In the genomic region with DNA sequence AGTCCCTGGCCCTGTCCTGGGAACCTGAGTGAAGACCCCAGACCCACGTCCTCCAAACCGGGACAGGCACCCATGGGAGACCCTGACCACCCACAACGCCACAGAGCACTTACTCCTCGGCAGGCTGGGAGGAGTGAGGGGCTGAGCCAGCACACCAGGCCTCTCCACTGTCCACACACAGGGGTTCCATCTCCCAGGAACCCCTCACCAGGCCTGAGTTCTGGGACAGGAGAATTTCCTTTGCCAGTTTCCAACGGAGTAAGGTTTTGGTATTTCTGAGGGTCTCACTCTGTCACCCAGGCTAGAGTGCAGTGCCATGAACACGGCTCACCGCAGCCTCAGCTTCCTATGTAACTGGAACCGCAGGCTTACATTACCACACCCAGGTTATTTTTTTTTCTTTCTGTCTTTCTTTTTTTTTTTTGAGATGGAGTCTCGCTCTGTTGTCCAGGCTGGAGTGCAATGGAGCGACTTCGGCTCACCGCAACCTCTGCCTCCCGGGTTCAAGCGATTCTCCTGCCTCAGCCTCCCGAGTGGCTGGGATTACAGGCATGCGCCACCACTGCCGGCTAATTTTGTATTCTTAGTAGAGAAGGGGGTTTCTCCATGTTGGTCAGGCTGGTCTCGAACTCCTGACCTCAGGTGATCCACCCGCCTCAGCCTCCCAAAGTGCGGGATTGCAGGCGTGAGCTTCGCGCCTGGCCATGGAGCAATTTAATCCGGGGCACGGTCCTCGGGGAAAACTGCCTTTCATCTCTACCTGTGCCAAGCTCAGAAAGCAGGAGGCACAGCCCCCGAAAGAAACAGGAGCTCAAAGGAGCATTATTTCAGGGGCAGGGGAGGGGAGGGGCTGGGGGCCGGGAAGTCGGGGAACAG, we compare ENCODE assay signal across 8 cellular contexts. TPM values are rescaled to one million over a fixed set of nuclear protein-coding genes. Genes with fewer than 3 reads are reported as not detected.
DNase-seq lines count a peak whose midpoint lies in the region; ATAC-seq and TF ChIP-seq lines count a peak whose summit lies in the region.

No MANE protein-coding gene starts in this region.

- no peaks in the 10 kb centered on the region for H3K9me3 ChIP-seq in HCT116 (ENCODE audit: control insufficient read depth in 1 of 2, insufficient read depth in 1 of 2, low read depth in 1 of 2, low read length in 2 of 2)
- H3K9me3 ChIP-seq in skeletal muscle satellite cell (replicated peaks; ENCODE audit: low read length), result no peaks in the 10 kb centered on the region

- H3K4me3 Mint-ChIP-seq in activated B cell treated with CpG ODN at 0.5 μM for 24 hours (peak overlapping the region; percentile 74), glutamatergic neuron (ENCODE audit: unreplicated experiment) (peak overlapping the region; percentile 68)

- no peak for TF ChIP-seq RAD21 in HCT116 (IDR thresholded peaks at IDR 0.05; ENCODE audit: low read depth)

- POLR2A ChIA-PET in HCT116 (lab: Charles Lee), result interaction anchor here (1.4 kb wide), 1 partner anchor 10 kb away, joined by 5 read pairs; the partner anchor contains the start of gene MRPL28
- POLR2A ChIA-PET in activated B cell treated with CpG ODN at 0.5 μM for 24 hours (lab: Charles Lee), result interaction anchor here (1.2 to 5.0 kb wide), 4 partner anchors 9 to 28 kb away, joined by 3 to 61 read pairs (median 34); partner anchors contain the start of genes AXIN1, DECR2 and MRPL28

- BruUV-seq in HCT116 (replicated peaks; lab: Mats Ljungman, UMichigan), result no TSS peak

- intact Hi-C loops in HCT116 (cut with micrococcal nuclease), result no loop called here
- intact Hi-C loops in activated B cell treated with CpG ODN at 0.5 μM for 24 hours (cut with micrococcal nuclease), result loop anchor here (5.0 kb wide), 1 partner anchor 147 kb away; the partner anchor contains the start of gene CAPN15

- TF ChIP-seq CTCF in HCT116 (IDR thresholded peaks at IDR 0.05 in 2 of 3, conservative IDR thresholded peaks at IDR 0.05 in 1 of 3; ENCODE audit: borderline replicate concordance in 1 of 3, insufficient read depth in 1 of 3, low read depth in 2 of 3, low read length in 2 of 3), result no peak
- no peak for TF ChIP-seq CTCF in activated B cell treated with CpG ODN at 0.5 μM for 24 hours (IDR thresholded peaks at IDR 0.05)
- TF ChIP-seq CTCF in glutamatergic neuron (IDR thresholded peaks at IDR 0.05; ENCODE audit: partially characterized antibody, unreplicated experiment), result no peak
- no peak for TF ChIP-seq CTCF in foreskin keratinocyte (conservative IDR thresholded peaks at IDR 0.05)

- H3K27ac ChIP-seq in HCT116 (ENCODE audit: low read depth, low read length) (peak overlapping the region; percentile 32; the same call in 1 of the 2 replicates), foreskin keratinocyte (no peak overlapping the region)

- H3K4me3 ChIP-seq in HCT116 (replicated peaks in 1 of 2; ENCODE audit: low read depth in 1 of 2, low read length in 2 of 2) (peak overlapping the region; percentile 55 to 65), skeletal muscle satellite cell (ENCODE audit: low read length) (peak overlapping the region; percentile 83)

- peaks cover 7% of the 10 kb centered on the region; the same call in 1 of the 2 replicates for H3K79me2 ChIP-seq in HCT116 (ENCODE audit: insufficient read depth, low read length)

- H3K4me2 ChIP-seq in HCT116 (ENCODE audit: low read length) (peak overlapping the region; percentile 72), skeletal muscle satellite cell (ENCODE audit: low read length) (peak overlapping the region; percentile 98)

- H3K27ac Mint-ChIP-seq in activated B cell treated with CpG ODN at 0.5 μM for 24 hours (no peak overlapping the region), glutamatergic neuron (ENCODE audit: unreplicated experiment) (no peak overlapping the region)

- DNase-seq in HCT116 (ENCODE audit: low read depth, low spot score), result no peak
- DNase-seq in activated B cell treated with CpG ODN at 0.5 μM for 24 hours, result no peak
- no peak for DNase-seq in glutamatergic neuron
- DNase-seq in G401 (ENCODE audit: low spot score), result no peak
- DNase-seq in NCI-H1417 (lab: John Stamatoyannopoulos, UW), result no peak
- no peak for DNase-seq in foreskin keratinocyte
- no peak for DNase-seq in NCI-H526 (lab: John Stamatoyannopoulos, UW)

- peak overlapping the region; percentile 70 for H3K9ac ChIP-seq in HCT116 (ENCODE audit: low read length)
- no peak overlapping the region for H3K9ac ChIP-seq in skeletal muscle satellite cell (ENCODE audit: low read depth, low read length)

- CTCF ChIA-PET in HCT116 (lab: Charles Lee), result no interaction called here
- CTCF ChIA-PET in activated B cell treated with CpG ODN at 0.5 μM for 24 hours (lab: Charles Lee), result interaction anchor here (1.2 kb wide), 1 partner anchor 21 kb away, joined by 4 read pairs; the partner anchor contains the start of gene DECR2

- H4K20me1 ChIP-seq in HCT116 (ENCODE audit: insufficient read depth), result no peaks in the 10 kb centered on the region

- H3K9me2 ChIP-seq in HCT116 (ENCODE audit: insufficient read depth), result no peaks in the 10 kb centered on the region

- no peaks in the 10 kb centered on the region for H3K9me3 Mint-ChIP-seq in activated B cell treated with CpG ODN at 0.5 μM for 24 hours
- H3K9me3 Mint-ChIP-seq in glutamatergic neuron (ENCODE audit: unreplicated experiment), result peaks cover 8% of the 10 kb centered on the region

- peaks cover 6 to 18% of the 10 kb centered on the region in 2 experiments; a peak in 3 of 4 replicates for H3K4me1 ChIP-seq in HCT116 (ENCODE audit: control insufficient read depth in 1 of 2, insufficient read depth in 2 of 2, low read length in 2 of 2)
- no peaks in the 10 kb centered on the region for H3K4me1 ChIP-seq in skeletal muscle satellite cell (ENCODE audit: control insufficient read depth, insufficient read depth, low read length)
- peaks cover 6% of the 10 kb centered on the region for H3K4me1 ChIP-seq in foreskin keratinocyte

- H3K27me3 Mint-ChIP-seq in activated B cell treated with CpG ODN at 0.5 μM for 24 hours (no peaks in the 10 kb centered on the region), glutamatergic neuron (ENCODE audit: unreplicated experiment) (peaks cover 5% of the 10 kb centered on the region)

- H2AFZ ChIP-seq in HCT116 (ENCODE audit: low read depth, low read length, poor library complexity, severe bottlenecking), result no peak overlapping the region

- H3K27me3 ChIP-seq in HCT116 (ENCODE audit: insufficient read depth, low read length), result no peaks in the 10 kb centered on the region
- no peaks in the 10 kb centered on the region for H3K27me3 ChIP-seq in skeletal muscle satellite cell (ENCODE audit: control insufficient read depth, insufficient read depth, low read length)
- H3K27me3 ChIP-seq in foreskin keratinocyte, result no peaks in the 10 kb centered on the region

- in situ Hi-C loops in G401 (cut with HindIII; ENCODE audit: low sequenced_read_pairs), result no loop called here

- H3K36me3 ChIP-seq in HCT116 (ENCODE audit: control insufficient read depth in 1 of 2, insufficient read depth in 2 of 2, low read length in 2 of 2), result no peaks in the 10 kb centered on the region
- H3K36me3 ChIP-seq in skeletal muscle satellite cell (ENCODE audit: insufficient read depth, low read length), result peaks cover 17% of the 10 kb centered on the region

- no peak for TF ChIP-seq POLR2A in HCT116 (IDR thresholded peaks at IDR 0.05; ENCODE audit: borderline replicate concordance, extremely low read depth, insufficient read depth, insufficient read length)

- peaks cover 31% of the 10 kb centered on the region for H3K4me1 Mint-ChIP-seq in activated B cell treated with CpG ODN at 0.5 μM for 24 hours
- H3K4me1 Mint-ChIP-seq in glutamatergic neuron (ENCODE audit: low read depth, unreplicated experiment), result peaks cover 13% of the 10 kb centered on the region

- ATAC-seq in HCT116 (no peak), activated B cell treated with CpG ODN at 0.5 μM for 24 hours (ENCODE audit: low read depth) (no peak), foreskin keratinocyte (no peak)

- RAD21 ChIA-PET in HCT116 (lab: Charles Lee; ENCODE audit: low non-redundant PET in 1 of 2, low total read pairs in 2 of 2, uncharacterized antibody in 2 of 2, unreplicated experiment in 2 of 2), result no interaction called here

- no peaks in the 10 kb centered on the region for H3K36me3 Mint-ChIP-seq in activated B cell treated with CpG ODN at 0.5 μM for 24 hours (ENCODE audit: low read depth)
- H3K36me3 Mint-ChIP-seq in glutamatergic neuron (ENCODE audit: unreplicated experiment), result no peaks in the 10 kb centered on the region

RNA-seq across cellular contexts. Expression of gene PGAP6, which starts 1.6 kb away (rescaled TPM):
- total RNA-seq in HCT116 (2021; ENCODE audit: unreplicated experiment), result 35.4 TPM
- polyA plus RNA-seq in HCT116 (2012), result 37.4 and 48.1 TPM in 2 replicates
- total RNA-seq in activated B cell treated with CpG ODN at 0.5 μM for 24 hours, result 38.4 and 44.5 TPM in 2 replicates
- 54.5 TPM for total RNA-seq in glutamatergic neuron (ENCODE audit: unreplicated experiment)
- 55.7 and 57.8 TPM in 2 replicates for total RNA-seq in skeletal muscle satellite cell (2012; rRNA removed)
- 53.0 and 60.8 TPM in 2 replicates for total RNA-seq in G401 (2014; rRNA removed; shearing (Covaris generic))
- total RNA-seq in foreskin keratinocyte, result 37.7 and 44.5 TPM in 2 replicates
- polyA plus RNA-seq in foreskin keratinocyte, result 32.5 and 34.2 TPM in 2 replicates

RNA-seq across cellular contexts. Expression of gene MRPL28, which starts 9.9 kb away (rescaled TPM):
- total RNA-seq in HCT116 (2021; ENCODE audit: unreplicated experiment) (61.4 TPM), activated B cell treated with CpG ODN at 0.5 μM for 24 hours (82.4 and 87.3 TPM in 2 replicates), glutamatergic neuron (ENCODE audit: unreplicated experiment) (69.6 TPM), foreskin keratinocyte (125 and 132 TPM in 2 replicates)
- 68.8 and 76.4 TPM in 2 replicates for polyA plus RNA-seq in HCT116 (2012)
- total RNA-seq in skeletal muscle satellite cell (2012; rRNA removed), result 83.1 and 89.3 TPM in 2 replicates
- total RNA-seq in G401 (2014; rRNA removed; shearing (Covaris generic)), result 250 and 260 TPM in 2 replicates
- 218 and 222 TPM in 2 replicates for polyA plus RNA-seq in foreskin keratinocyte

RNA-seq across cellular contexts. Expression of gene NME4, which starts 16.8 kb away (rescaled TPM):
- 68.2 TPM for total RNA-seq in HCT116 (2021; ENCODE audit: unreplicated experiment)
- 84.8 and 86.0 TPM in 2 replicates for polyA plus RNA-seq in HCT116 (2012)
- 29.9 and 32.9 TPM in 2 replicates for total RNA-seq in activated B cell treated with CpG ODN at 0.5 μM for 24 hours
- total RNA-seq in glutamatergic neuron (ENCODE audit: unreplicated experiment), result 82.6 TPM
- total RNA-seq in skeletal muscle satellite cell (2012; rRNA removed), result 86.2 and 134 TPM in 2 replicates
- total RNA-seq in G401 (2014; rRNA removed; shearing (Covaris generic)), result 312 and 362 TPM in 2 replicates
- total RNA-seq in foreskin keratinocyte, result 143 and 154 TPM in 2 replicates
- 266 and 269 TPM in 2 replicates for polyA plus RNA-seq in foreskin keratinocyte

RNA-seq across cellular contexts. Expression of gene DECR2, which starts 21.5 kb away (rescaled TPM):
- total RNA-seq in HCT116 (2021; ENCODE audit: unreplicated experiment) (17.1 TPM), activated B cell treated with CpG ODN at 0.5 μM for 24 hours (4.4 and 6.7 TPM in 2 replicates), glutamatergic neuron (ENCODE audit: unreplicated experiment) (26.2 TPM), foreskin keratinocyte (10.5 and 13.8 TPM in 2 replicates)
- 13.6 and 15.8 TPM in 2 replicates for polyA plus RNA-seq in HCT116 (2012)
- total RNA-seq in skeletal muscle satellite cell (2012; rRNA removed), result 17.5 and 21.8 TPM in 2 replicates
- total RNA-seq in G401 (2014; rRNA removed; shearing (Covaris generic)), result 13.0 and 13.7 TPM in 2 replicates
- polyA plus RNA-seq in foreskin keratinocyte, result 12.7 and 15.9 TPM in 2 replicates

RNA-seq across cellular contexts. Expression of gene AXIN1, which starts 27.7 kb away (rescaled TPM):
- 20.2 TPM for total RNA-seq in HCT116 (2021; ENCODE audit: unreplicated experiment)
- polyA plus RNA-seq in HCT116 (2012), result 17.4 and 20.0 TPM in 2 replicates
- total RNA-seq in activated B cell treated with CpG ODN at 0.5 μM for 24 hours, result 27.9 and 30.6 TPM in 2 replicates
- 16.4 TPM for total RNA-seq in glutamatergic neuron (ENCODE audit: unreplicated experiment)
- total RNA-seq in skeletal muscle satellite cell (2012; rRNA removed), result 21.0 and 21.8 TPM in 2 replicates
- 45.5 and 46.3 TPM in 2 replicates for total RNA-seq in G401 (2014; rRNA removed; shearing (Covaris generic))
- total RNA-seq in foreskin keratinocyte, result 28.4 and 31.3 TPM in 2 replicates
- 19.2 and 21.5 TPM in 2 replicates for polyA plus RNA-seq in foreskin keratinocyte
